ENCODE assay signal across 8 cellular contexts in the genomic region with DNA sequence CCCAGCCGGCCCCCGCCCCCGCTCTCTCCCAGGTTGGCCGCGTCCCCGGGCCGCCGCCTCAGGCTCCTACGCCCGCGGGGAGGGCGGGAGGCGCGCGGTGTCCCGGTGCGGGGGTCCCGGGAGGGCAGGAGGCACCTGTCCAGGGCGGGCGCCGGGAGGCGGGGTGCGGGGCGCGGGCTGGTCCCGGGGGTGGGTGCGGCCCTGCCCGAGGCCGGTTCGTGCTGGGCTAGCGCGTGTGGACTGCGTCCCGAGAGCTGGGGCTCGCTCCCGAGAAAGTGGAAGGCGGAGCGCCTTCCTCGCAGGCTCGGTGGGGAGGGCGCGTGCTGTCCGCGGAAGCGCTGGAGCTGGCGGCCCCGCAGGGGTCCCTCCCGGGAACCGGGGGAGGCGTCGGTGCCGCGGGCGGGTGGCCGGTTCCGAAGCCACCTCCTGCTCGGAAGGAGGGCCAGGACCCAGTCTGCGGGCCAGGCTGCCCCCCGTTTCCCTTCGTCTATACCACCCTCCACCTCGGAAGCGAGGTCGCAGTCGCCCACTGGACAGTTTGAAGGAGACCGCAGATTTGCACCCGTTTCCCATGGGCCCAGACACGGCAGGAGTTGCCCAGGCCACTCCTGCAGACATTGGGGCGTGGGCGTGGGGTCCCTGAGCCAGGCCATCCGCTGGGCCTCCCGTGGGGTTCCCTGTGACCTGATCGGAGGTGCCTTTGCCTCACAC. TPM values are rescaled to one million over a fixed set of nuclear protein-coding genes. Genes with fewer than 3 reads are reported as not detected.
DNase-seq lines count a peak whose midpoint lies in the region; ATAC-seq and TF ChIP-seq lines count a peak whose summit lies in the region.

No MANE protein-coding gene starts in this region.

- in situ Hi-C loops in T47D (cut with HindIII; ENCODE audit: low pct_unique_long_range_greater_than_20kb, low sequenced_read_pairs), result no loop called here

- H3K36me3 ChIP-seq in BLaER1 (peaks cover 28% of the 10 kb centered on the region), left lung (no peaks in the 10 kb centered on the region), suprapubic skin (no peaks in the 10 kb centered on the region)

- H3K27me3 ChIP-seq in BLaER1 (no peaks in the 10 kb centered on the region), left lung (no peaks in the 10 kb centered on the region), suprapubic skin (no peaks in the 10 kb centered on the region)

- H3K9me3 ChIP-seq in BLaER1 (no peaks in the 10 kb centered on the region), left lung (no peaks in the 10 kb centered on the region), suprapubic skin (no peaks in the 10 kb centered on the region)

- TF ChIP-seq EP300 in suprapubic skin (IDR thresholded peaks at IDR 0.05), result no peak

- H4K20me1 ChIP-seq in BLaER1, result peaks cover 82% of the 10 kb centered on the region

- peak overlapping the region; percentile 87 for H3K9ac ChIP-seq in BLaER1

- intact Hi-C loops in left lung (cut with DNase I), result no loop called here

- WGBS in suprapubic skin, result 6% methylated on average over 5 of the region's 72 CpGs

- peak overlapping the region; percentile 73 for H3K27ac ChIP-seq in BLaER1
- peak overlapping the region; percentile 65 to 79 for H3K27ac ChIP-seq in left lung
- peak overlapping the region; percentile 94 for H3K27ac ChIP-seq in suprapubic skin

- TF ChIP-seq POLR2A in suprapubic skin (IDR thresholded peaks at IDR 0.05), result no peak

- TF ChIP-seq CTCF in LNCaP clone FGC (IDR thresholded peaks at IDR 0.05; ENCODE audit: control insufficient read depth, extremely low read depth, insufficient read depth) (no peak), left lung (IDR thresholded peaks at IDR 0.05) (no peak), suprapubic skin (IDR thresholded peaks at IDR 0.05) (no peak)

- H3K4me1 ChIP-seq in BLaER1 (peaks cover 56% of the 10 kb centered on the region), left lung (peaks cover 5 to 50% of the 10 kb centered on the region in 2 donors), suprapubic skin (peaks cover 79% of the 10 kb centered on the region)

- ATAC-seq in GM18909 (IDR thresholded peaks at IDR 0.05; ENCODE audit: poor library complexity, unreplicated experiment) (peak; percentile 6), left lung (peak; percentile 1), GM21526 (IDR thresholded peaks at IDR 0.05; ENCODE audit: low FRiP score, unreplicated experiment) (no peak)

- H3K4me2 ChIP-seq in BLaER1, result peak overlapping the region; percentile 100

- DNase-seq in LNCaP clone FGC (ENCODE audit: low read depth), result no peak
- peak; percentile 40 to 82 for DNase-seq in T47D (ENCODE audit: low read depth in 1 of 2, low spot score in 1 of 2)
- DNase-seq in left lung, result peak in 1 of 2 donors; percentile 91
- DNase-seq in suprapubic skin (ENCODE audit: low spot score in 2 of 2), result no peak
- no peak for DNase-seq in SK-N-DZ (ENCODE audit: low spot score)

- H3K4me3 ChIP-seq in BLaER1 (peak overlapping the region; percentile 95), LNCaP clone FGC (ENCODE audit: low read depth, low read length) (peak overlapping the region; percentile 64), left lung (peak overlapping the region; percentile 62 to 77), suprapubic skin (peak overlapping the region; percentile 78)

RNA-seq across cellular contexts. Expression of a gene that starts 0.6 kb away (rescaled TPM):
- total RNA-seq in left lung (10 to 100 TPM; 42.8 to 57.4 TPM), suprapubic skin (100 to 1,000 TPM; 168 to 190 (median 177) TPM)
- polyA plus RNA-seq in SK-N-DZ (2014; cell fraction: cytosol; rRNA removed), result 20.8 and 20.9 TPM in 2 replicates
- polyA plus RNA-seq in SK-N-DZ (2014; cell fraction: nucleus; rRNA removed), result 52.4 and 53.0 TPM in 2 replicates

RNA-seq across cellular contexts. Expression of a gene that starts 1.0 kb away (rescaled TPM):
- 10 to 100 TPM in 1 of 2 donors, 1 to 10 TPM in 1; 9.2 to 10.7 TPM for total RNA-seq in left lung
- 10 to 100 TPM in 3 of 4 donors, 1 to 10 TPM in 1; 7.5 to 20.5 (median 19.5) TPM for total RNA-seq in suprapubic skin
- polyA plus RNA-seq in SK-N-DZ (2014; cell fraction: cytosol; rRNA removed), result 33.5 and 41.9 TPM in 2 replicates
- 61.4 and 67.5 TPM in 2 replicates for polyA plus RNA-seq in SK-N-DZ (2014; cell fraction: nucleus; rRNA removed)

Comparison
In these comparisons a context has a peak if more than half of its experiments do, and no peak if none do; other contexts are left out.
1. DNase-seq: peak in T47D (2 of 2); none in LNCaP clone FGC (single experiment), suprapubic skin (0 of 2) and SK-N-DZ (single experiment).
2. Peak in every context shown above with its lines, with median percentiles within 50 percentile points of each other: H3K27ac ChIP-seq and H3K4me3 ChIP-seq.